In the genomic region with DNA sequence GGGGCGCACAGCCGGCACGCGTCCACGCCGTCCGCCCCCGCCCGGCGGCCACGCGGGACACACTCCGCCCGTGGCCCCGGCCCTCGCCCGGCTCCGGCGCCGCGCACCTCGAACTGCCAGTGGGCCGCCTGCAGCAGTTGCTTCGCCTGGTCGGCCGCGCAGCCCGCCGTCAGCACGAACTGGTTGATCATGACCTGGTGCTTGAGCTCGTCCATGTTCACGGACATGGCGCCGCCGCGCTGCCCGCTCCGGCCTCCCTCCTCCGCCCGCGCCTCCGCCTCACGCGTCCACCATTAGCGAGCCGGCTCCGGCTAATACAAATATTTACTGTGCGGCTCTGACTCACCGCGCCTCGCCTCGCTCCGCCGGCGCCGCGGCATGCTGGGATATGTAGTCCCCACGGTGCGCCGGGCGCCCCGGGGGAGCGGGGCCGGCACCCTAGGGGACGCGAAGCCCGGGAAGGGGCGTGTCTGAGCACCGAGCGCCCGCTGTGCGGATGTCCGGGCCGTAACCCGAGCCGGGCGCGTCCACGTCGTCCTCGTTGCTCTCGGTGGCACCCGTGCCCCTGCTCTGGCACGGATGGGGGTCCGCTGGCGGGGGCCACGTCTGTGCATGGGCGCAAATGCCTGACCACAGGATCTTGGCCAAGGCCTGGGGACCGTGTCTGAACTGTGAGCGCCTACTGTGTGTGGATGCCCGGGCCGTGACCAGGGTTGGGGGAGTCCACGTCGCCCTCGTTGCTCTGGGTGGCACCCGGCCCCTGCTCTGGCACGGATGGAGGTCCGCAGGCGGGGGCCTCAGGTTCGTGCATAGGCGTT, we compare ENCODE assay signal across 8 cellular contexts. TPM values are rescaled to one million over a fixed set of nuclear protein-coding genes. Genes with fewer than 3 reads are reported as not detected.
A peak's percentile ranks its signal among the peaks of the same experiment; 100 is the strongest.
DNase-seq lines count a peak whose midpoint lies in the region; ATAC-seq lines count a peak whose summit lies in the region.

UBALD1 (minus strand) TSS at position 318 of the 818 bp plus-strand sequence; CDS start at position 227, 91 bp downstream.

- ATAC-seq in GM21423 (IDR thresholded peaks at IDR 0.05; ENCODE audit: unreplicated experiment) = peak; percentile 52

- peak within 1 kb of the TSS; percentile 85 for H3K27ac ChIP-seq in epithelial cell of prostate

- DNase-seq in DMS 273 (lab: John Stamatoyannopoulos, UW; ENCODE audit: unreplicated experiment) = peak; percentile 95
- peak in 68 of 76 experiments; percentile 15 to 79 (median 57) for DNase-seq in HUDEP-2 (lab: John Stamatoyannopoulos, UW; ENCODE audit: unreplicated experiment in 76 of 76)
- DNase-seq in OCI-M1 (lab: John Stamatoyannopoulos, UW) = peak; percentile 87
- DNase-seq in activated T-cell treated with anti-CD3 and anti-CD28 coated beads for 24 hours (ENCODE audit: low read depth) = peak; percentile 70
- peak; percentile 45 for DNase-seq in epithelial cell of prostate (ENCODE audit: low read depth, low spot score)
- DNase-seq in mucosa of gallbladder (ENCODE audit: low spot score) = peak; percentile 88
- peak; percentile 85 for DNase-seq in stimulated activated CD8-positive, alpha-beta memory T cell treated with anti-CD3 and anti-CD28 coated beads, Interleukin-4, amount 100 ng/mL, for 48 hours

RNA-seq across cellular contexts. Expression of gene UBALD1, which starts in this region (rescaled TPM):
- total RNA-seq in mucosa of gallbladder = 49.1 TPM

Comparison
In these comparisons a context has a peak if more than half of its experiments do, and no peak if none do; other contexts are left out.
1. Peak in every context shown above with its lines: DNase-seq, ATAC-seq and H3K27ac ChIP-seq.
2. DNase-seq: peak in every context shown above with its lines; median percentile 95 in DMS 273; 88 in mucosa of gallbladder; 87 in OCI-M1; 85 in stimulated activated CD8-positive, alpha-beta memory T cell treated with anti-CD3 and anti-CD28 coated beads, Interleukin-4, amount 100 ng/mL, for 48 hours; 70 in activated T-cell treated with anti-CD3 and anti-CD28 coated beads for 24 hours; 57 in HUDEP-2; 45 in epithelial cell of prostate.